In the genomic region with DNA sequence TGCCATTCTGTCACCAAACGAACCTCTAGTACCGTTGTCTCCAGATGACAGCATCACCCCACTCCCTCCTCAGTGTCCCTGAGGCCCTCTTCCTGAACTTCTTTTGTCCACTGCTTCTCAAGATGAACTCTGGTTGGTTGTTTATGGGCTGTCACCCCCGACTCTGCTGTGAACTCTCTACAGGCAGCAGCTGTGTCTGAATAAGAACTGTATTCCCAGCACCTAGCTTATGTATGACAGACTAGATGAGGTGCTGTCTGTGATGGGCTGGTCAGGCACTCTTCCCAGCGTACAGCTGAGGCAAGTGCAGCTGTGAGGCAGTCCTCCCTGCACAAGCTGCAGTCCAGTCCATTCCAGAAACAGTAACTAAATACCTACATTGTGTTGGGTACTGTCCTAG, we compare ENCODE assay signal across 19 cellular contexts.
DNase-seq lines count a peak whose midpoint lies in the region; ATAC-seq, FAIRE-seq and TF ChIP-seq lines count a peak whose summit lies in the region.
"Had no signal": no experiment of that assay in that cellular context is flagged by ENCODE, and none has a peak within 500 bp of the region (broad histone marks: within the 10 kb centered on the region; RNA-seq: fewer than 3 reads in every experiment).

No MANE protein-coding gene starts in this region.

- no peak overlapping the region for H2BK20ac ChIP-seq in H9 (ENCODE audit: low read depth, low read length, poor library complexity, severe bottlenecking)

- peaks cover 0 to 3% of the 10 kb centered on the region in 2 experiments; a peak in 1 of 4 replicates for H3K4me1 Mint-ChIP-seq in H9
- H3K4me1 Mint-ChIP-seq: GM23338 had no signal

- H3K23me2 ChIP-seq in H9 (ENCODE audit: insufficient read length, low read depth, low read length, poor library complexity, severe bottlenecking), result no peaks in the 10 kb centered on the region

- peaks cover 8% of the 10 kb centered on the region; the same call in 1 of the 2 replicates for H3K27me3 Mint-ChIP-seq in H9 (ENCODE audit: low read depth)

- no peaks in the 10 kb centered on the region for H3K4me1 ChIP-seq in H9 (ENCODE audit: insufficient read depth, low read length)
- H3K4me1 ChIP-seq in body of pancreas, result peaks cover 52% of the 10 kb centered on the region
- peaks cover 32 to 62% of the 10 kb centered on the region in 2 donors for H3K4me1 ChIP-seq in left lung
- peaks cover 31 to 35% (median 31%) of the 10 kb centered on the region in 3 donors for H3K4me1 ChIP-seq in pancreas

- no peak overlapping the region for H4K91ac ChIP-seq in H9 (ENCODE audit: insufficient read length, low read depth, low read length)

- no peak overlapping the region for H3K23ac ChIP-seq in H9 (ENCODE audit: insufficient read length, low read depth, low read length)

- H3K18ac ChIP-seq in H9 (ENCODE audit: insufficient read length, low read depth, low read length), result no peak overlapping the region

- H3K27me3 ChIP-seq in H9 (ENCODE audit: insufficient read depth, low read length) (no peaks in the 10 kb centered on the region), body of pancreas (no peaks in the 10 kb centered on the region), left lung (no peaks in the 10 kb centered on the region), pancreas (no peaks in the 10 kb centered on the region)

- H3K9ac ChIP-seq in H9 (ENCODE audit: extremely low read depth, insufficient read length, low read length), result no peak overlapping the region

- no peak for FAIRE-seq in pancreas (lab: Jason Lieb, UNC)
- FAIRE-seq: GM12892, HepG2 had no signal

- ATAC-seq in body of pancreas (no peak), left lung (no peak), pancreas (no peak), HG03139 (IDR thresholded peaks at IDR 0.05; ENCODE audit: unreplicated experiment) (no peak), HG03159 (IDR thresholded peaks at IDR 0.05; ENCODE audit: unreplicated experiment) (no peak)
- ATAC-seq: GM23338, HepG2 had no signal

- H2BK15ac ChIP-seq in H9 (ENCODE audit: low read depth, low read length), result no peak overlapping the region

- H4K5ac ChIP-seq in H9 (ENCODE audit: insufficient read length, low read depth, low read length), result no peak overlapping the region

- no peaks in the 10 kb centered on the region for H3K36me3 Mint-ChIP-seq in H9 (ENCODE audit: insufficient read depth in 1 of 3, low read depth in 3 of 3)
- H3K36me3 Mint-ChIP-seq: CD4-positive, CD25-positive, alpha-beta regulatory T cell had no signal

- intact Hi-C loops in body of pancreas (cut with DNase I) (no loop called here), left lung (cut with DNase I) (no loop called here), pancreas (cut with DNase I) (no loop called here)

- no peak overlapping the region for H2AK5ac ChIP-seq in H9 (ENCODE audit: insufficient read length, low read length)

- H3K27ac Mint-ChIP-seq in H9, result no peak overlapping the region
- H3K27ac Mint-ChIP-seq: CD4-positive, CD25-positive, alpha-beta regulatory T cell; GM23338 had no signal

- no peak overlapping the region for H2BK5ac ChIP-seq in H9 (ENCODE audit: insufficient read length, low read length)

- no peak overlapping the region for H3K14ac ChIP-seq in H9 (ENCODE audit: insufficient read depth, low read length)

- H3K9me3 Mint-ChIP-seq in H9, result no peaks in the 10 kb centered on the region; a peak in 1 of 5 replicates
- H3K9me3 Mint-ChIP-seq: CD4-positive, CD25-positive, alpha-beta regulatory T cell; GM23338 had no signal

- no peak overlapping the region for H3K4me2 ChIP-seq in H9 (ENCODE audit: insufficient read depth, insufficient read length, low read length)
- H3K4me2 ChIP-seq: GM23338 had no signal

- no peaks in the 10 kb centered on the region for H3K79me1 ChIP-seq in H9 (ENCODE audit: insufficient read depth, low read depth, low read length, poor library complexity, severe bottlenecking)

- H3K9me3 ChIP-seq in H9 (ENCODE audit: control insufficient read depth, low read depth, low read length), result no peaks in the 10 kb centered on the region
- H3K9me3 ChIP-seq in body of pancreas, result no peaks in the 10 kb centered on the region
- no peaks in the 10 kb centered on the region for H3K9me3 ChIP-seq in left lung
- no peaks in the 10 kb centered on the region for H3K9me3 ChIP-seq in pancreas

- H3K56ac ChIP-seq in H9 (ENCODE audit: insufficient read length, low read depth, low read length), result no peak overlapping the region

- no peak overlapping the region for H3T11ph ChIP-seq in H9 (ENCODE audit: low read length)

- no peak overlapping the region for H2BK12ac ChIP-seq in H9 (ENCODE audit: insufficient read length, low read depth, low read length)

- TF ChIP-seq POLR2A in body of pancreas (IDR thresholded peaks at IDR 0.05), result no peak

- no CpG with 5 or more reads among the region's 4 CpGs for WGBS in H9 (ENCODE audit: extremely low coverage, insufficient read length, low lambda C conversion rate)
- WGBS in body of pancreas, 2 donors, result 72 to 86% methylated on average over 4 of the region's 4 CpGs
- 86% methylated on average over 4 of the region's 4 CpGs for WGBS in pancreas, 2 donors

- no peak overlapping the region for H3K4ac ChIP-seq in H9 (ENCODE audit: low read depth, low read length)

- DNase-seq in H9, result peak; percentile 5
- no peak for DNase-seq in body of pancreas
- no peak for DNase-seq in left lung
- no peak for DNase-seq in pancreas
- no peak for DNase-seq in GM19238 (ENCODE audit: insufficient read length, low spot score)
- no peak for DNase-seq in NCI-H1694 (lab: John Stamatoyannopoulos, UW)
- DNase-seq: ACHN; Calu3; CD4-positive, CD25-positive, alpha-beta regulatory T cell; GDM1; Karpas-422; NCI-H2029; NCI-H748 treated with DMSO at 0.1 percent for 48 hours; PC-3 had no signal

- no peaks in the 10 kb centered on the region for H4K20me1 ChIP-seq in H9 (ENCODE audit: control insufficient read depth, insufficient read depth, insufficient read length)

- H2BK120ac ChIP-seq in H9 (ENCODE audit: low read depth, low read length, poor library complexity, severe bottlenecking), result no peak overlapping the region

- H3K27ac ChIP-seq in H9 (ENCODE audit: insufficient read length, low read depth, low read length), result no peak overlapping the region
- H3K27ac ChIP-seq in body of pancreas, result peak overlapping the region; percentile 28 to 72 (median 68)
- peak overlapping the region; percentile 17 to 75 for H3K27ac ChIP-seq in left lung
- peak overlapping the region in 3 of 4 donors; percentile 75 to 80 (median 80) for H3K27ac ChIP-seq in pancreas

- H2AFZ ChIP-seq in H9 (ENCODE audit: low read length), result no peak overlapping the region
- H2AFZ ChIP-seq: GM23338 had no signal

- H3K4me3 ChIP-seq in body of pancreas (no peak overlapping the region), left lung (no peak overlapping the region), pancreas (no peak overlapping the region)
- H3K4me3 ChIP-seq: GM23338 had no signal

- H3K79me2 ChIP-seq in H9 (ENCODE audit: insufficient read depth, low read length), result no peaks in the 10 kb centered on the region

- no peak overlapping the region for H3K4me3 Mint-ChIP-seq in H9
- H3K4me3 Mint-ChIP-seq: CD4-positive, CD25-positive, alpha-beta regulatory T cell; GM23338 had no signal

- H3K36me3 ChIP-seq in body of pancreas (replicated peaks in 1 of 2; ENCODE audit: insufficient read depth in 1 of 2, low read depth in 2 of 2) (no peaks in the 10 kb centered on the region), left lung (no peaks in the 10 kb centered on the region), pancreas (no peaks in the 10 kb centered on the region)

- no peak overlapping the region for H4K8ac ChIP-seq in H9 (replicated peaks; ENCODE audit: insufficient read length, low read depth, low read length)

- no peak for TF ChIP-seq CTCF in H9 (conservative IDR thresholded peaks at IDR 0.05)
- TF ChIP-seq CTCF in body of pancreas (IDR thresholded peaks at IDR 0.05), result no peak
- TF ChIP-seq CTCF in left lung (IDR thresholded peaks at IDR 0.05), result no peak
- no peak for TF ChIP-seq CTCF in pancreas (IDR thresholded peaks at IDR 0.05)
